26 cellular contexts compared by ENCODE assay signal in genomic region chr11:28442113-28442512, GRCh38.
"Had no signal": no experiment of that assay in that cellular context is flagged by ENCODE, and none has a peak within 500 bp of the region (broad histone marks: within the 10 kb centered on the region; RNA-seq: fewer than 3 reads in every experiment).

No MANE protein-coding gene starts in this region.

- H2AFZ ChIP-seq: hepatocyte, parathyroid adenoma had no signal

- H3K27ac ChIP-seq: epithelial cell of prostate, esophagus muscularis mucosa, hepatocyte, parathyroid adenoma, prostate gland, spleen, testis, tibial nerve, upper lobe of right lung, vagina had no signal

- H3K4me1 ChIP-seq: parathyroid adenoma, prostate gland, spleen, testis, tibial nerve, upper lobe of right lung, vagina had no signal

- H3K9me3 ChIP-seq: esophagus muscularis mucosa, prostate gland, spleen, testis, tibial nerve, upper lobe of right lung, vagina had no signal

- H3K36me3 ChIP-seq: esophagus muscularis mucosa, prostate gland, spleen, tibial nerve, upper lobe of right lung, vagina had no signal

- H3K9ac ChIP-seq: parathyroid adenoma had no signal

- H3K4me3 ChIP-seq: esophagus muscularis mucosa, hepatocyte, lung, prostate gland, spleen, testis, tibial nerve, upper lobe of right lung, vagina had no signal

- H3K4me3 Mint-ChIP-seq: naive B cell; nephron progenitor cell; stimulated activated naive B cell treated with anti-CD40 and anti-IgM and Interleukin-4, amounts not matched to agents 10 μg/mL and 1 μg/mL and 100 μg/mL, for 72 hours; stimulated activated naive CD8-positive, alpha-beta T cell treated with anti-CD3 and anti-CD28 coated beads, Interleukin-15, amount 100 ng/mL, for 72 hours had no signal

- H3K27me3 Mint-ChIP-seq: naive B cell; stimulated activated naive B cell treated with anti-CD40 and anti-IgM and Interleukin-4, amounts not matched to agents 10 μg/mL and 1 μg/mL and 100 μg/mL, for 72 hours; stimulated activated naive CD8-positive, alpha-beta T cell treated with anti-CD3 and anti-CD28 coated beads, Interleukin-15, amount 100 ng/mL, for 72 hours had no signal

- H3K4me1 Mint-ChIP-seq: naive B cell; nephron progenitor cell; stimulated activated naive B cell treated with anti-CD40 and anti-IgM and Interleukin-4, amounts not matched to agents 10 μg/mL and 1 μg/mL and 100 μg/mL, for 72 hours; stimulated activated naive CD8-positive, alpha-beta T cell treated with anti-CD3 and anti-CD28 coated beads, Interleukin-15, amount 100 ng/mL, for 72 hours had no signal

- H3K27ac Mint-ChIP-seq: naive B cell; nephron progenitor cell; stimulated activated naive B cell treated with anti-CD40 and anti-IgM and Interleukin-4, amounts not matched to agents 10 μg/mL and 1 μg/mL and 100 μg/mL, for 72 hours; stimulated activated naive CD8-positive, alpha-beta T cell treated with anti-CD3 and anti-CD28 coated beads, Interleukin-15, amount 100 ng/mL, for 72 hours had no signal

- H3K36me3 Mint-ChIP-seq: naive B cell; stimulated activated naive B cell treated with anti-CD40 and anti-IgM and Interleukin-4, amounts not matched to agents 10 μg/mL and 1 μg/mL and 100 μg/mL, for 72 hours had no signal

- ATAC-seq: left colon; left ventricle myocardium superior; sciatic nerve; stimulated activated naive B cell treated with anti-CD40 and anti-IgM and Interleukin-4, amounts not matched to agents 10 μg/mL and 1 μg/mL and 100 μg/mL, for 72 hours; stimulated activated naive CD8-positive, alpha-beta T cell treated with anti-CD3 and anti-CD28 coated beads, Interleukin-15, amount 100 ng/mL, for 72 hours; upper lobe of right lung had no signal

- DNase-seq: effector memory CD4-positive, alpha-beta T cell; foreskin melanocyte; head of caudate nucleus; kidney; left colon; left ventricle myocardium superior; mesenchymal stem cell; naive B cell; nephron progenitor cell; spleen; stimulated activated CD4-positive, alpha-beta T cell treated with anti-CD3 and anti-CD28 coated beads, Interleukin-15, amount 100 ng/mL, for 24 hours; stimulated activated CD4-positive, alpha-beta T cell treated with anti-CD3 and anti-CD28 coated beads, Interleukin-2, amount 100 ng/mL, for 24 hours; stimulated activated CD4-positive, alpha-beta T cell treated with anti-CD3 and anti-CD28 coated beads, Interleukin-4, amount 100 ng/mL, for 4 hours; stimulated activated naive B cell treated with anti-CD40 and anti-IgM and Interleukin-4, amounts not matched to agents 10 μg/mL and 1 μg/mL and 100 μg/mL, for 72 hours; stimulated activated naive CD8-positive, alpha-beta T cell treated with anti-CD3 and anti-CD28 coated beads, Interleukin-15, amount 100 ng/mL, for 72 hours; testis; upper lobe of right lung had no signal

- H3K79me2 ChIP-seq: hepatocyte, parathyroid adenoma had no signal

- H3K27me3 ChIP-seq: esophagus muscularis mucosa, hepatocyte, spleen, testis, tibial nerve, upper lobe of right lung, vagina had no signal

- H3K9me3 Mint-ChIP-seq: nephron progenitor cell; stimulated activated naive B cell treated with anti-CD40 and anti-IgM and Interleukin-4, amounts not matched to agents 10 μg/mL and 1 μg/mL and 100 μg/mL, for 72 hours; stimulated activated naive CD8-positive, alpha-beta T cell treated with anti-CD3 and anti-CD28 coated beads, Interleukin-15, amount 100 ng/mL, for 72 hours had no signal

- H3K4me2 ChIP-seq: hepatocyte had no signal
